ENCODE assay signal across 9 cellular contexts in genomic region chr6:122184260-122184934, GRCh38.
DNase-seq lines count a peak whose midpoint lies in the region; ATAC-seq and TF ChIP-seq lines count a peak whose summit lies in the region.
"Had no signal": no experiment of that assay in that cellular context is flagged by ENCODE, and none has a peak within 500 bp of the region (broad histone marks: within the 10 kb centered on the region; RNA-seq: fewer than 3 reads in every experiment).

No MANE protein-coding gene starts in this region.

- H3K4me1 ChIP-seq in GM23338 (ENCODE audit: insufficient read depth): 0 out of 2 replicates have a peak, but pooled peaks cover 5% of the 10 kb centered on the region
- H3K4me1 ChIP-seq: SJCRH30 had no signal

- H3K4me3 ChIP-seq in GM23338: no peak overlapping the region
- H3K4me3 ChIP-seq: SJCRH30 had no signal

- H3K36me3 Mint-ChIP-seq in GM23338 (ENCODE audit: low read depth): no peaks in the 10 kb centered on the region
- no peaks in the 10 kb centered on the region for H3K36me3 Mint-ChIP-seq in stimulated activated effector memory CD8-positive, alpha-beta T cell treated with anti-CD3 and anti-CD28 coated beads, Interleukin-12 subunit alpha, Interleukin-12 subunit beta, amount 100 ng/mL, for 72 hours

- intact Hi-C loops in sciatic nerve (cut with DNase I): no loop called here

- no peaks in the 10 kb centered on the region for H3K36me3 ChIP-seq in GM23338 (ENCODE audit: insufficient read depth)
- H3K36me3 ChIP-seq: SJCRH30 had no signal

- DNase-seq in GM23338 (ENCODE audit: low spot score) (no peak), RKO (ENCODE audit: low spot score) (peak; percentile 39), fibroblast of the conjunctiva (ENCODE audit: low read depth) (peak; percentile 27), sciatic nerve (ENCODE audit: low spot score) (no peak)
- no peak for DNase-seq in stimulated activated effector memory CD8-positive, alpha-beta T cell treated with anti-CD3 and anti-CD28 coated beads, Interleukin-12 subunit alpha, Interleukin-12 subunit beta, amount 100 ng/mL, for 72 hours (ENCODE audit: low spot score in 2 of 2)
- DNase-seq in activated CD8-positive, alpha-beta memory T cell treated with anti-CD3 and anti-CD28 coated beads, Interleukin-2, amount 50 U/mL, for 4 hours: no peak

- no peak overlapping the region for H3K27ac ChIP-seq in GM23338 (ENCODE audit: low read depth)
- H3K27ac ChIP-seq: SJCRH30 had no signal

- ATAC-seq in GM23338: no peak
- peak; percentile 80 for ATAC-seq in sciatic nerve
- ATAC-seq in stimulated activated effector memory CD8-positive, alpha-beta T cell treated with anti-CD3 and anti-CD28 coated beads, Interleukin-12 subunit alpha, Interleukin-12 subunit beta, amount 100 ng/mL, for 72 hours: no peak
- ATAC-seq in GM19023 (IDR thresholded peaks at IDR 0.05; ENCODE audit: unreplicated experiment): no peak
- no peak for ATAC-seq in GM21825 (IDR thresholded peaks at IDR 0.05; ENCODE audit: unreplicated experiment)

- H3K27ac Mint-ChIP-seq in GM23338: no peak overlapping the region
- no peak overlapping the region for H3K27ac Mint-ChIP-seq in stimulated activated effector memory CD8-positive, alpha-beta T cell treated with anti-CD3 and anti-CD28 coated beads, Interleukin-12 subunit alpha, Interleukin-12 subunit beta, amount 100 ng/mL, for 72 hours

- no peak overlapping the region for H2AFZ ChIP-seq in GM23338

- H3K4me2 ChIP-seq in GM23338: no peak overlapping the region

- H3K4me3 Mint-ChIP-seq in GM23338: no peak overlapping the region
- no peak overlapping the region for H3K4me3 Mint-ChIP-seq in stimulated activated effector memory CD8-positive, alpha-beta T cell treated with anti-CD3 and anti-CD28 coated beads, Interleukin-12 subunit alpha, Interleukin-12 subunit beta, amount 100 ng/mL, for 72 hours

- peaks cover 12% of the 10 kb centered on the region for H3K4me1 Mint-ChIP-seq in GM23338
- no peaks in the 10 kb centered on the region for H3K4me1 Mint-ChIP-seq in stimulated activated effector memory CD8-positive, alpha-beta T cell treated with anti-CD3 and anti-CD28 coated beads, Interleukin-12 subunit alpha, Interleukin-12 subunit beta, amount 100 ng/mL, for 72 hours

- no peaks in the 10 kb centered on the region for H3K9me2 ChIP-seq in GM23338 (ENCODE audit: insufficient read depth)

- TF ChIP-seq CTCF in GM23338 (conservative IDR thresholded peaks at IDR 0.05; ENCODE audit: low read depth in 2 of 2): peak; percentile 37 to 47

- H3K27me3 ChIP-seq in GM23338 (ENCODE audit: insufficient read depth): no peaks in the 10 kb centered on the region
- H3K27me3 ChIP-seq: SJCRH30 had no signal

- H3K27me3 Mint-ChIP-seq in GM23338 (ENCODE audit: insufficient read depth, low read depth, poor library complexity): no peaks in the 10 kb centered on the region

- H3F3A ChIP-seq in GM23338 (replicated peaks; ENCODE audit: low read depth): no peaks in the 10 kb centered on the region

- no peaks in the 10 kb centered on the region for H4K20me1 ChIP-seq in GM23338 (replicated peaks; ENCODE audit: insufficient read depth)

- H3K9me3 Mint-ChIP-seq in GM23338: no peaks in the 10 kb centered on the region
- no peaks in the 10 kb centered on the region for H3K9me3 Mint-ChIP-seq in stimulated activated effector memory CD8-positive, alpha-beta T cell treated with anti-CD3 and anti-CD28 coated beads, Interleukin-12 subunit alpha, Interleukin-12 subunit beta, amount 100 ng/mL, for 72 hours

- H3K79me2 ChIP-seq in GM23338 (replicated peaks; ENCODE audit: insufficient read depth): no peaks in the 10 kb centered on the region

TF ChIP-seq in GM23338, 12 proteins besides CTCF, POLR2A, EP300 and RAD21 (continues in another document):
- no peak for TF ChIP-seq ZNF462 (CRISPR knock-in tag; IDR thresholded peaks at IDR 0.05)
- no peak for TF ChIP-seq POLR2AphosphoS5 (IDR thresholded peaks at IDR 0.05; ENCODE audit: low read depth)
- no peak for TF ChIP-seq CREB1 (CRISPR knock-in tag; IDR thresholded peaks at IDR 0.05; ENCODE audit: low read depth)
- TF ChIP-seq EZH2 (IDR thresholded peaks at IDR 0.05; ENCODE audit: low read depth, unreplicated experiment): no peak
- TF ChIP-seq EZH2phosphoT487 (IDR thresholded peaks at IDR 0.05; ENCODE audit: unreplicated experiment): no peak
- no peak for TF ChIP-seq NANOG (IDR thresholded peaks at IDR 0.05; ENCODE audit: borderline replicate concordance)
- no peak for TF ChIP-seq JUNB (IDR thresholded peaks at IDR 0.05; ENCODE audit: unreplicated experiment)
- no peak for TF ChIP-seq ETS1 (IDR thresholded peaks at IDR 0.05)

Comparison
In these comparisons a context has a peak if more than half of its experiments do, and no peak if none do; other contexts are left out.
1. DNase-seq: peak in RKO (single experiment) and fibroblast of the conjunctiva (single experiment); none in GM23338 (single experiment), sciatic nerve (single experiment), stimulated activated effector memory CD8-positive, alpha-beta T cell treated with anti-CD3 and anti-CD28 coated beads, Interleukin-12 subunit alpha, Interleukin-12 subunit beta, amount 100 ng/mL, for 72 hours (0 of 2) and activated CD8-positive, alpha-beta memory T cell treated with anti-CD3 and anti-CD28 coated beads, Interleukin-2, amount 50 U/mL, for 4 hours (single experiment).